27 cellular contexts compared by ENCODE assay signal in genomic region chr22:29971607-29972006, GRCh38.
"Had no signal": no experiment of that assay in that cellular context is flagged by ENCODE, and none has a peak within 500 bp of the region (broad histone marks: within the 10 kb centered on the region; RNA-seq: fewer than 3 reads in every experiment).

No MANE protein-coding gene starts in this region.

- ATAC-seq: left colon; left lung; lower lobe of right lung; natural killer cell; right cardiac atrium; sciatic nerve; stimulated activated effector memory CD8-positive, alpha-beta T cell treated with anti-CD3 and anti-CD28 coated beads, Interleukin-12 subunit alpha, Interleukin-12 subunit beta, amount 100 ng/mL, for 72 hours; upper lobe of right lung had no signal

- H3K27me3 ChIP-seq: left lung, pancreas, suprapubic skin, tibial artery, upper lobe of right lung had no signal

- H3K4me1 ChIP-seq: lower lobe of right lung, prostate gland, suprapubic skin, upper lobe of right lung had no signal

- DNase-seq: kidney; left colon; left lung; lower lobe of right lung; mammary epithelial cell; mesenchymal stem cell; naive B cell; natural killer cell; nephron progenitor cell; pancreas; posterior cingulate gyrus; retina; right cardiac atrium; stimulated activated CD4-positive, alpha-beta T cell treated with anti-CD3 and anti-CD28 coated beads, Interleukin-12 subunit alpha, Interleukin-12 subunit beta, amount 100 ng/mL, for 4 hours; stimulated activated CD4-positive, alpha-beta T cell treated with anti-CD3 and anti-CD28 coated beads, Interleukin-15, amount 100 ng/mL, for 24 hours; stimulated activated CD4-positive, alpha-beta T cell treated with anti-CD3 and anti-CD28 coated beads, Interleukin-2, amount 100 ng/mL, for 24 hours; stimulated activated CD4-positive, alpha-beta T cell treated with anti-CD3 and anti-CD28 coated beads, Interleukin-4, amount 100 ng/mL, for 1 hour; stimulated activated naive CD4-positive, alpha-beta T cell; tibial artery; trophoblast cell; upper lobe of right lung had no signal

- H3K36me3 ChIP-seq: left lung, pancreas, prostate gland, thoracic aorta, tibial artery had no signal

- H3K4me3 ChIP-seq: left lung, lower lobe of right lung, pancreas, prostate gland, skin epidermis, suprapubic skin, thoracic aorta, tibial artery, upper lobe of right lung had no signal

- H3K27ac ChIP-seq: left lung, lower lobe of right lung, pancreas, prostate gland, skin epidermis, suprapubic skin, thoracic aorta, tibial artery, upper lobe of right lung had no signal

- H3K9me3 ChIP-seq: left lung, lower lobe of right lung, pancreas, prostate gland, suprapubic skin, thoracic aorta, tibial artery, upper lobe of right lung had no signal
